In genomic region chr11:33970984-33971466, GRCh38 we compare ENCODE assay signal across 8 cellular contexts.
A peak's percentile ranks its signal among the peaks of the same experiment; 100 is the strongest.
DNase-seq lines count a peak whose midpoint lies in the region; ATAC-seq, FAIRE-seq and TF ChIP-seq lines count a peak whose summit lies in the region.

No MANE protein-coding gene starts in this region.

- no peak overlapping the region for H3K4me3 ChIP-seq in CD8-positive, alpha-beta T cell (ENCODE audit: low read depth, low read length)
- H3K4me3 ChIP-seq in fibroblast of the aortic adventitia (ENCODE audit: low read depth, low read length): no peak overlapping the region

- no peak overlapping the region for H3K4me3 Mint-ChIP-seq in CD8-positive, alpha-beta T cell
- H3K4me3 Mint-ChIP-seq in neural crest cell: no peak overlapping the region

- DNase-seq in CD8-positive, alpha-beta T cell: peak in 1 of 7 experiments; percentile 17
- peak; percentile 46 for DNase-seq in GM19239 (ENCODE audit: insufficient read length, low spot score)
- DNase-seq in NCI-H1048 (lab: John Stamatoyannopoulos, UW): peak; percentile 16
- peak; percentile 68 for DNase-seq in SKM-1 treated with dmso at 0.1 percent for 144 hours (lab: John Stamatoyannopoulos, UW; ENCODE audit: unreplicated experiment)
- DNase-seq in fibroblast of the aortic adventitia (ENCODE audit: low read depth): peak; percentile 81
- DNase-seq in neural crest cell (ENCODE audit: low read depth, low spot score): peak; percentile 14
- no peak for DNase-seq in T1000 (lab: John Stamatoyannopoulos, UW)
- DNase-seq in activated effector memory CD4-positive, alpha-beta T cell treated with anti-CD3 and anti-CD28 coated beads, Interleukin-2, amount 50 U/mL, for 16 hours: no peak

- FAIRE-seq in GM19239 (lab: Jason Lieb, UNC): peak; percentile 73

- H3K4me1 Mint-ChIP-seq in CD8-positive, alpha-beta T cell (ENCODE audit: low read depth): no peaks in the 10 kb centered on the region
- no peaks in the 10 kb centered on the region for H3K4me1 Mint-ChIP-seq in neural crest cell

- POLR2A ChIA-PET in CD8-positive, alpha-beta T cell (lab: Charles Lee): no interaction called here

- intact Hi-C loops in CD8-positive, alpha-beta T cell (cut with DNase I, micrococcal nuclease): loop anchor here (1.0 to 5.0 kb wide), 2 partner anchors 113 to 164 kb away; no protein-coding TSS in a partner anchor

- peaks cover 2% of the 10 kb centered on the region for H3K27me3 ChIP-seq in CD8-positive, alpha-beta T cell (ENCODE audit: insufficient read depth, low read length)

- H3K27me3 Mint-ChIP-seq in CD8-positive, alpha-beta T cell (ENCODE audit: low read depth): peaks cover 9% of the 10 kb centered on the region
- H3K27me3 Mint-ChIP-seq in neural crest cell (ENCODE audit: low read depth): peaks cover 10% of the 10 kb centered on the region

- peak; percentile 31 for TF ChIP-seq CTCF in CD8-positive, alpha-beta T cell (IDR thresholded peaks at IDR 0.05)
- TF ChIP-seq CTCF in fibroblast of the aortic adventitia (IDR thresholded peaks at IDR 0.05; ENCODE audit: insufficient read depth, low read length) (peak; percentile 80), neural crest cell (conservative IDR thresholded peaks at IDR 0.05) (peak; percentile 69)

- H3K9me3 Mint-ChIP-seq in CD8-positive, alpha-beta T cell: no peaks in the 10 kb centered on the region
- H3K9me3 Mint-ChIP-seq in neural crest cell: no peaks in the 10 kb centered on the region

- CTCF ChIA-PET in CD8-positive, alpha-beta T cell (lab: Charles Lee): interaction anchor here (1.5 to 1.8 kb wide), 4 partner anchors 17 to 113 kb away, joined by 4 to 8 read pairs (median 4); no protein-coding TSS in a partner anchor

- H3K27ac Mint-ChIP-seq in CD8-positive, alpha-beta T cell: no peak overlapping the region
- H3K27ac Mint-ChIP-seq in neural crest cell (ENCODE audit: unreplicated experiment): no peak overlapping the region

- H3K9me3 ChIP-seq in CD8-positive, alpha-beta T cell (ENCODE audit: low read length): no peaks in the 10 kb centered on the region

- H3K4me1 ChIP-seq in CD8-positive, alpha-beta T cell (ENCODE audit: insufficient read depth, low read length): no peaks in the 10 kb centered on the region

- H3K27ac ChIP-seq in CD8-positive, alpha-beta T cell (ENCODE audit: low read depth, low read length): no peak overlapping the region

- no peak for ATAC-seq in CD8-positive, alpha-beta T cell

- H3K36me3 Mint-ChIP-seq in CD8-positive, alpha-beta T cell: no peaks in the 10 kb centered on the region
- H3K36me3 Mint-ChIP-seq in neural crest cell (ENCODE audit: low read depth): no peaks in the 10 kb centered on the region

- H3K36me3 ChIP-seq in CD8-positive, alpha-beta T cell (ENCODE audit: insufficient read depth, low read length): no peaks in the 10 kb centered on the region

Comparison
In these comparisons a context has a peak if more than half of its experiments do, and no peak if none do; other contexts are left out.
1. DNase-seq: peak in GM19239 (single experiment), NCI-H1048 (single experiment), SKM-1 treated with dmso at 0.1 percent for 144 hours (single experiment), fibroblast of the aortic adventitia (single experiment) and neural crest cell (single experiment); none in T1000 (single experiment) and activated effector memory CD4-positive, alpha-beta T cell treated with anti-CD3 and anti-CD28 coated beads, Interleukin-2, amount 50 U/mL, for 16 hours (single experiment).
2. Peak in every context shown above with its lines, with median percentiles within 50 percentile points of each other: CTCF ChIP-seq.